Comparison of ENCODE assay signal across 10 cellular contexts in the genomic region with DNA sequence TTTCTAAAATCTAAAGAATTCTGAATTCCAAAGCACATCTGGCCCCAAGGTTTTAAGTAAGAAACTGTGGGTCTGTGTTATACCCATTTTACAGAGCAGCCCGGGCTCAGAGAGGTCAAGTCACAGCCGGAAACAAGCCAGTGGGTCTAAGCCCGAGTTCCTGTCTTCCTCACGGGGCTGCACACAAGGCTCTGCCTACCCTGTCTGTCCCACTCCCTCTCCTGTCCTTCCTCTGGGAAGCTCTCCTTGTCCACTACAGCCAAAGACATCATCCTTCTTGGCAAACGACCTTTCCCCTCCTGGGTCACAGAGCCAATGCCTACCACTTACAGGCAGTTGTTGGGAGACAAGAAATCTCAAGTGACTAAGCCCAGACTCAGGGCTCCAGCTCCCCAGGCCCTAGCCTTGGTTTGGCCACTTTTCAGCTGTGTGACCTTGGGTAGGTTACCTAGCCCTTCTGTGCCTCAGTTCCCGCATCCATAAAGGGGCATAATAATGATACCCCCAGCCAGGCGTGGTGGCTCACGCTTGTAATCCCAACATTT. TPM values are rescaled to one million over a fixed set of nuclear protein-coding genes. Genes with fewer than 3 reads are reported as not detected.
DNase-seq lines count a peak whose midpoint lies in the region; ATAC-seq and TF ChIP-seq lines count a peak whose summit lies in the region.
"Had no signal": no experiment of that assay in that cellular context is flagged by ENCODE, and none has a peak within 500 bp of the region (broad histone marks: within the 10 kb centered on the region; RNA-seq: fewer than 3 reads in every experiment).

No MANE protein-coding gene starts in this region.

- H3K9me3 ChIP-seq in Caco-2 (no peaks in the 10 kb centered on the region), esophagus muscularis mucosa (no peaks in the 10 kb centered on the region)
- H3K9me3 ChIP-seq: HAP-1 had no signal

- H3K4me3 ChIP-seq in Caco-2 (ENCODE audit: low read depth, low read length) (no peak overlapping the region), esophagus muscularis mucosa (peak overlapping the region in 1 of 4 donors; percentile 53)
- H3K4me3 ChIP-seq: HAP-1 had no signal

- H3K4me1 Mint-ChIP-seq in Caco-2 (ENCODE audit: low read depth, unreplicated experiment) = peaks cover 27% of the 10 kb centered on the region
- H3K4me1 Mint-ChIP-seq in osteocyte (ENCODE audit: unreplicated experiment) = peaks cover 62% of the 10 kb centered on the region

- intact Hi-C loops in Caco-2 (cut with micrococcal nuclease; ENCODE audit: unreplicated experiment) = loop anchor here (1.0 to 5.0 kb wide), 2 partner anchors 95 to 225 kb away; a partner anchor contains a TSS
- intact Hi-C loops in esophagus muscularis mucosa (cut with DNase I) = no loop called here

- CTCF ChIA-PET in Caco-2 (lab: Charles Lee) = interaction anchor here (0.9 to 3.3 kb wide), 6 partner anchors 9 to 237 kb away, joined by 3 to 20 read pairs (median 6); a partner anchor contains a TSS

- no peak for ATAC-seq in GM21360 (IDR thresholded peaks at IDR 0.05; ENCODE audit: unreplicated experiment)

- no peak for TF ChIP-seq CTCF in Caco-2 (IDR thresholded peaks at IDR 0.05; ENCODE audit: insufficient read depth in 1 of 2, low read depth in 1 of 2, low read length in 1 of 2, severe bottlenecking in 1 of 2, unreplicated experiment in 1 of 2)
- TF ChIP-seq CTCF in esophagus muscularis mucosa (IDR thresholded peaks at IDR 0.05) = no peak
- no peak for TF ChIP-seq CTCF in osteocyte (IDR thresholded peaks at IDR 0.05)
- no peak for TF ChIP-seq CTCF in GM13976 (IDR thresholded peaks at IDR 0.05; ENCODE audit: borderline replicate concordance, control extremely low read depth, extremely low read depth, insufficient read depth, missing control alignments)

- DNase-seq in Caco-2 (peak in 1 of 2 experiments; percentile 36), RKO (ENCODE audit: low spot score) (peak; percentile 40), esophagus muscularis mucosa (ENCODE audit: extremely low spot score) (peak; percentile 64), osteocyte (ENCODE audit: extremely low spot score, unreplicated experiment) (no peak), AML-193 (lab: John Stamatoyannopoulos, UW) (no peak), GM13976 (ENCODE audit: low spot score) (no peak), cortex of kidney (lab: John Stamatoyannopoulos, UW) (no peak)
- DNase-seq: NCI-H187 had no signal

- H3K27ac Mint-ChIP-seq in Caco-2 (ENCODE audit: unreplicated experiment) (peak overlapping the region; percentile 96), osteocyte (ENCODE audit: unreplicated experiment) (peak overlapping the region; percentile 96)

- 89% methylated on average over 7 of the region's 8 CpGs for WGBS in esophagus muscularis mucosa

- in situ Hi-C loops in GM13976 (cut with MboI; ENCODE audit: low sequenced_read_pairs, unreplicated experiment) = no loop called here

- BruUV-seq in Caco-2 (replicated peaks; lab: Mats Ljungman, UMichigan) = no TSS peak

- H3K9me3 Mint-ChIP-seq in Caco-2 (ENCODE audit: unreplicated experiment) (no peaks in the 10 kb centered on the region), osteocyte (ENCODE audit: unreplicated experiment) (no peaks in the 10 kb centered on the region)

- H3K4me3 Mint-ChIP-seq in Caco-2 (ENCODE audit: unreplicated experiment) = peak overlapping the region; percentile 74
- H3K4me3 Mint-ChIP-seq in osteocyte (ENCODE audit: unreplicated experiment) = no peak overlapping the region

- H3K36me3 Mint-ChIP-seq in Caco-2 (ENCODE audit: insufficient read depth, unreplicated experiment) (peaks cover 11% of the 10 kb centered on the region), osteocyte (ENCODE audit: unreplicated experiment) (no peaks in the 10 kb centered on the region)

- H3K36me3 ChIP-seq in Caco-2 (ENCODE audit: control insufficient read depth, insufficient read depth, low read length) (no peaks in the 10 kb centered on the region), esophagus muscularis mucosa (no peaks in the 10 kb centered on the region)
- H3K36me3 ChIP-seq: HAP-1 had no signal

- no peak for TF ChIP-seq EP300 in esophagus muscularis mucosa (IDR thresholded peaks at IDR 0.05)

- TF ChIP-seq POLR2A in esophagus muscularis mucosa (IDR thresholded peaks at IDR 0.05; ENCODE audit: low read depth) = no peak

- H3K27me3 Mint-ChIP-seq in Caco-2 (ENCODE audit: insufficient read depth, unreplicated experiment) (no peaks in the 10 kb centered on the region), osteocyte (ENCODE audit: unreplicated experiment) (no peaks in the 10 kb centered on the region)

- H3K4me1 ChIP-seq in Caco-2 (peaks cover 39% of the 10 kb centered on the region), esophagus muscularis mucosa (peaks cover 33 to 38% (median 36%) of the 10 kb centered on the region in 4 donors)

- peak overlapping the region; percentile 83 to 92 (median 86) for H3K27ac ChIP-seq in esophagus muscularis mucosa (replicated peaks in 1 of 4)

- H3K27me3 ChIP-seq in Caco-2 (replicated peaks; ENCODE audit: control insufficient read depth, insufficient read depth, low read length) = no peaks in the 10 kb centered on the region
- no peaks in the 10 kb centered on the region for H3K27me3 ChIP-seq in esophagus muscularis mucosa

- POLR2A ChIA-PET in Caco-2 (lab: Charles Lee) = interaction anchor here (0.5 to 4.4 kb wide), 17 partner anchors 9 to 677 kb away, joined by 3 to 66 read pairs (median 4); a partner anchor contains a TSS

RNA-seq across cellular contexts. Expression of a gene that starts 55.6 kb away (rescaled TPM):
- total RNA-seq in Caco-2 (2022) (10.0 and 11.7 TPM in 2 replicates), esophagus muscularis mucosa (10 to 100 TPM in 3 of 4 donors, 1 to 10 TPM in 1; 7.8 to 26.5 (median 10.6) TPM), osteocyte (12.7 and 13.2 TPM in 2 replicates)

Comparison
In these comparisons a context has a peak if more than half of its experiments do, and no peak if none do; other contexts are left out.
1. DNase-seq: peak in RKO (single experiment) and esophagus muscularis mucosa (single experiment); none in osteocyte (single experiment), AML-193 (0 of 2), GM13976 (single experiment) and cortex of kidney (single experiment).